8 cellular contexts compared by ENCODE assay signal in the genomic region with DNA sequence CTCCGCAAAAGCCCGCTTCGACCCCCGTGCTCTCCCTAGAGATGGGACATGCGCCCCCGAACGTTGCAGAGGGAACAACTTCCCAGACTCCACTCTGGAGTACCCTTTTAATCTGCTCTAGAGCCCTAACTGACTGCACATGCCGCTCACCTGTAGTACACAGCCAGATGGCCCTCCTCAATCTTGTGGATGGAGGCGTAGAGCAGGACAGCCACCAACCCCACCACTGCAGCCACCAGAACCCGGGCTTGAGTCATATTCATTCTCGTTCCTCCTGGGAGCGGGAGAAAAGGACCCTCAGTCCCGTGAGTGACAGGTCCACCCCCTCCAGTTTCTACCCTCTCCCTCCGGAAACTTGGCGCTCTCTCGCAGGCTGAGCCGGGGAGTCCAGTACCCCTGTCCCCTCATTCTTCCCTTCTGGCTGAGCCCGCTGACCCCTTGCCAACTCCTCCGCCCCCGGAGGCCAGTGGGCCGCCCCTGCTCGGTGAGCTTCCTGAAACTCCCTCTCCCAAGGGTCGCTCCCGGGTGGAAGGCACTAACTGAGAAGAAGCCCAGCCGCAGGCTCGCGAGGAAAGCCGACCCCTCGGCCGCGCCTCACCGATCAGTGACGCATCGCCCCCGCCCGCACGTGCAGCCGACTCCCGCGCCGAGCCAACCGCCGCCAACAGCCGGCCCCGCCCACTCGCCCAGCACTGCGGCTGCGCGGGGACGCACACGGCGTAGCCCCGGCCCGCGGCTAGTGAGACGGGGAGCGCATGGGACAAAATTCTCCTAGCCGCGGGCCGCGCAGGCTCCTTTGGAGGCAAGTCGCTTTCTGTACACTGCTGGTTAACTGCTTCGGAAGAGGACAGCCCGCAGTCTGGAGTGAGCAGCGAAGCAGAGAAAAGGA. TPM values are rescaled to one million over a fixed set of nuclear protein-coding genes. Genes with fewer than 3 reads are reported as not detected.
A peak's percentile ranks its signal among the peaks of the same experiment; 100 is the strongest.
DNase-seq lines count a peak whose midpoint lies in the region; ATAC-seq, FAIRE-seq and TF ChIP-seq lines count a peak whose summit lies in the region.

A gene (minus strand): TSS at position 666 of the 889 bp plus-strand sequence. CDS start 403 bp downstream, at position 263.

- H3K9me3 Mint-ChIP-seq in WTC11 (no peaks in the 10 kb centered on the region), immature natural killer cell (no peaks in the 10 kb centered on the region)

- peak within 1 kb of the TSS; percentile 91 for H3K4me3 Mint-ChIP-seq in WTC11
- H3K4me3 Mint-ChIP-seq in immature natural killer cell, result peak within 1 kb of the TSS; percentile 91 to 99 (median 95)

- H3K27ac Mint-ChIP-seq in WTC11, result peak within 1 kb of the TSS; percentile 89
- peak within 1 kb of the TSS; percentile 84 to 96 (median 94) for H3K27ac Mint-ChIP-seq in immature natural killer cell

- H3K27me3 ChIP-seq in bronchial epithelial cell (ENCODE audit: control insufficient read depth, insufficient read depth, low read length), result no peaks in the 10 kb centered on the region

- POLR2A ChIA-PET in WTC11 (lab: Charles Lee), result no interaction called here

- in situ Hi-C loops in ACHN (cut with HindIII; ENCODE audit: low pct_ligation_motif_present, low pct_unique_long_range_greater_than_20kb, low sequenced_read_pairs), result no loop called here

- H3K4me3 ChIP-seq in bronchial epithelial cell (ENCODE audit: low read depth, low read length), result peak within 1 kb of the TSS; percentile 88

- no peak for FAIRE-seq in bronchial epithelial cell (lab: Jason Lieb, UNC)

- peaks cover 17% of the 10 kb centered on the region for H3K4me1 Mint-ChIP-seq in WTC11
- peaks cover 36 to 54% of the 10 kb centered on the region in 2 donors for H3K4me1 Mint-ChIP-seq in immature natural killer cell

- TF ChIP-seq CTCF in WTC11 (IDR thresholded peaks at IDR 0.05), result no peak
- no peak for TF ChIP-seq CTCF in bronchial epithelial cell (IDR thresholded peaks at IDR 0.05; ENCODE audit: insufficient read depth, low read length, severe bottlenecking)

- peak; percentile 50 for ATAC-seq in GM18873 (IDR thresholded peaks at IDR 0.05; ENCODE audit: low FRiP score, unreplicated experiment)
- peak; percentile 79 for ATAC-seq in HG03135 (IDR thresholded peaks at IDR 0.05; ENCODE audit: unreplicated experiment)
- ATAC-seq in WTC11, result peak; percentile 94

- peak; percentile 97 for DNase-seq in ACHN
- DNase-seq in NCI-H226, result peak; percentile 88
- DNase-seq in WTC11 (ENCODE audit: low spot score), result peak; percentile 93
- DNase-seq in bronchial epithelial cell (ENCODE audit: low read depth), result peak; percentile 74
- peak; percentile 90 to 91 (median 91) for DNase-seq in immature natural killer cell
- DNase-seq in smooth muscle cell of the brain vasculature (ENCODE audit: low read depth, low spot score), result peak; percentile 76

- H3K36me3 Mint-ChIP-seq in WTC11 (peaks cover 27% of the 10 kb centered on the region), immature natural killer cell (peaks cover 1 to 12% (median 2%) of the 10 kb centered on the region in 3 donors)

- H3K27me3 Mint-ChIP-seq in WTC11 (ENCODE audit: low read depth) (no peaks in the 10 kb centered on the region), immature natural killer cell (ENCODE audit: low read depth in 3 of 3) (peaks cover 0 to 12% (median 2%) of the 10 kb centered on the region in 3 donors)

- CTCF ChIA-PET in WTC11 (lab: Charles Lee), result interaction anchor here (0.9 kb wide), 1 partner anchor 140 kb away, joined by 3 read pairs; no protein-coding TSS in a partner anchor

- H3K36me3 ChIP-seq in bronchial epithelial cell (ENCODE audit: control insufficient read depth, insufficient read depth, low read length), result peaks cover 4% of the 10 kb centered on the region

TF ChIP-seq in WTC11, 78 proteins besides CTCF, POLR2A, EP300 and RAD21 (continues in another document):
- TF ChIP-seq MXD4 (CRISPR knock-in tag; IDR thresholded peaks at IDR 0.05; ENCODE audit: borderline replicate concordance), result no peak
- TF ChIP-seq, protein P1, sequence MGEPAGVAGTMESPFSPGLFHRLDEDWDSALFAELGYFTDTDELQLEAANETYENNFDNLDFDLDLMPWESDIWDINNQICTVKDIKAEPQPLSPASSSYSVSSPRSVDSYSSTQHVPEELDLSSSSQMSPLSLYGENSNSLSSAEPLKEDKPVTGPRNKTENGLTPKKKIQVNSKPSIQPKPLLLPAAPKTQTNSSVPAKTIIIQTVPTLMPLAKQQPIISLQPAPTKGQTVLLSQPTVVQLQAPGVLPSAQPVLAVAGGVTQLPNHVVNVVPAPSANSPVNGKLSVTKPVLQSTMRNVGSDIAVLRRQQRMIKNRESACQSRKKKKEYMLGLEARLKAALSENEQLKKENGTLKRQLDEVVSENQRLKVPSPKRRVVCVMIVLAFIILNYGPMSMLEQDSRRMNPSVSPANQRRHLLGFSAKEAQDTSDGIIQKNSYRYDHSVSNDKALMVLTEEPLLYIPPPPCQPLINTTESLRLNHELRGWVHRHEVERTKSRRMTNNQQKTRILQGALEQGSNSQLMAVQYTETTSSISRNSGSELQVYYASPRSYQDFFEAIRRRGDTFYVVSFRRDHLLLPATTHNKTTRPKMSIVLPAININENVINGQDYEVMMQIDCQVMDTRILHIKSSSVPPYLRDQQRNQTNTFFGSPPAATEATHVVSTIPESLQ (CRISPR knock-in tag; IDR thresholded peaks at IDR 0.05), result no peak
- TF ChIP-seq TP53 (CRISPR knock-in tag; IDR thresholded peaks at IDR 0.05), result peak; percentile 84; the same call in 1 of the 2 replicates
- TF ChIP-seq ZNF396 (CRISPR knock-in tag; IDR thresholded peaks at IDR 0.05; ENCODE audit: borderline replicate concordance), result no peak
- no peak for TF ChIP-seq NFATC4 (CRISPR knock-in tag; IDR thresholded peaks at IDR 0.05)
- TF ChIP-seq, protein P2, sequence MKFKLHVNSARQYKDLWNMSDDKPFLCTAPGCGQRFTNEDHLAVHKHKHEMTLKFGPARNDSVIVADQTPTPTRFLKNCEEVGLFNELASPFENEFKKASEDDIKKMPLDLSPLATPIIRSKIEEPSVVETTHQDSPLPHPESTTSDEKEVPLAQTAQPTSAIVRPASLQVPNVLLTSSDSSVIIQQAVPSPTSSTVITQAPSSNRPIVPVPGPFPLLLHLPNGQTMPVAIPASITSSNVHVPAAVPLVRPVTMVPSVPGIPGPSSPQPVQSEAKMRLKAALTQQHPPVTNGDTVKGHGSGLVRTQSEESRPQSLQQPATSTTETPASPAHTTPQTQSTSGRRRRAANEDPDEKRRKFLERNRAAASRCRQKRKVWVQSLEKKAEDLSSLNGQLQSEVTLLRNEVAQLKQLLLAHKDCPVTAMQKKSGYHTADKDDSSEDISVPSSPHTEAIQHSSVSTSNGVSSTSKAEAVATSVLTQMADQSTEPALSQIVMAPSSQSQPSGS (CRISPR knock-in tag; IDR thresholded peaks at IDR 0.05; ENCODE audit: borderline replicate concordance, low read depth), result no peak
- TF ChIP-seq, protein P3, sequence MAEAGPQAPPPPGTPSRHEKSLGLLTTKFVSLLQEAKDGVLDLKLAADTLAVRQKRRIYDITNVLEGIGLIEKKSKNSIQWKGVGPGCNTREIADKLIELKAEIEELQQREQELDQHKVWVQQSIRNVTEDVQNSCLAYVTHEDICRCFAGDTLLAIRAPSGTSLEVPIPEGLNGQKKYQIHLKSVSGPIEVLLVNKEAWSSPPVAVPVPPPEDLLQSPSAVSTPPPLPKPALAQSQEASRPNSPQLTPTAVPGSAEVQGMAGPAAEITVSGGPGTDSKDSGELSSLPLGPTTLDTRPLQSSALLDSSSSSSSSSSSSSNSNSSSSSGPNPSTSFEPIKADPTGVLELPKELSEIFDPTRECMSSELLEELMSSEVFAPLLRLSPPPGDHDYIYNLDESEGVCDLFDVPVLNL (CRISPR knock-in tag; IDR thresholded peaks at IDR 0.05; ENCODE audit: borderline replicate concordance, low read depth), result peak; percentile 52; the same call in 1 of the 2 replicates
- TF ChIP-seq SMAD4 (CRISPR knock-in tag; IDR thresholded peaks at IDR 0.05), result no peak
- TF ChIP-seq JUN (CRISPR knock-in tag; IDR thresholded peaks at IDR 0.05), result no peak
- TF ChIP-seq NFYB (CRISPR knock-in tag; conservative IDR thresholded peaks at IDR 0.05; ENCODE audit: low read depth), result peak; percentile 37; the same call in 1 of the 2 replicates
- TF ChIP-seq, protein P4, sequence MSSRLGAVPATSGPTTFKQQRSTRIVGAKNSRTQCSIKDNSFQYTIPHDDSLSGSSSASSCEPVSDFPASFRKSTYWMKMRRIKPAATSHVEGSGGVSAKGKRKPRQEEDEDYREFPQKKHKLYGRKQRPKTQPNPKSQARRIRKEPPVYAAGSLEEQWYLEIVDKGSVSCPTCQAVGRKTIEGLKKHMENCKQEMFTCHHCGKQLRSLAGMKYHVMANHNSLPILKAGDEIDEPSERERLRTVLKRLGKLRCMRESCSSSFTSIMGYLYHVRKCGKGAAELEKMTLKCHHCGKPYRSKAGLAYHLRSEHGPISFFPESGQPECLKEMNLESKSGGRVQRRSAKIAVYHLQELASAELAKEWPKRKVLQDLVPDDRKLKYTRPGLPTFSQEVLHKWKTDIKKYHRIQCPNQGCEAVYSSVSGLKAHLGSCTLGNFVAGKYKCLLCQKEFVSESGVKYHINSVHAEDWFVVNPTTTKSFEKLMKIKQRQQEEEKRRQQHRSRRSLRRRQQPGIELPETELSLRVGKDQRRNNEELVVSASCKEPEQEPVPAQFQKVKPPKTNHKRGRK (CRISPR knock-in tag; IDR thresholded peaks at IDR 0.05; ENCODE audit: borderline replicate concordance), result no peak
- TF ChIP-seq TEAD1 (CRISPR knock-in tag; IDR thresholded peaks at IDR 0.05), result peak; percentile 90
- TF ChIP-seq TEAD4 (CRISPR knock-in tag; IDR thresholded peaks at IDR 0.05), result no peak
- TF ChIP-seq PRRX2 (CRISPR knock-in tag; IDR thresholded peaks at IDR 0.05), result no peak
- no peak for TF ChIP-seq NR2C2 (CRISPR knock-in tag; IDR thresholded peaks at IDR 0.05)
- TF ChIP-seq, protein P5, sequence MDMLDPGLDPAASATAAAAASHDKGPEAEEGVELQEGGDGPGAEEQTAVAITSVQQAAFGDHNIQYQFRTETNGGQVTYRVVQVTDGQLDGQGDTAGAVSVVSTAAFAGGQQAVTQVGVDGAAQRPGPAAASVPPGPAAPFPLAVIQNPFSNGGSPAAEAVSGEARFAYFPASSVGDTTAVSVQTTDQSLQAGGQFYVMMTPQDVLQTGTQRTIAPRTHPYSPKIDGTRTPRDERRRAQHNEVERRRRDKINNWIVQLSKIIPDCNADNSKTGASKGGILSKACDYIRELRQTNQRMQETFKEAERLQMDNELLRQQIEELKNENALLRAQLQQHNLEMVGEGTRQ (CRISPR knock-in tag; IDR thresholded peaks at IDR 0.05), result peak; percentile 74

RNA-seq across cellular contexts. Expression of the gene that starts here (rescaled TPM):
- total RNA-seq in WTC11 (2021) (23.5 to 33.4 TPM (median 31.5 TPM) in 3 replicates), bronchial epithelial cell (31.6 and 76.9 TPM in 2 replicates)
- polyA plus RNA-seq in immature natural killer cell, result 10 to 100 TPM in 1 of 3 donors, 1 to 10 TPM in 2; 3.8 to 11.0 (median 9.6) TPM

Comparison
In these comparisons a context has a peak if more than half of its experiments do, and no peak if none do; other contexts are left out.
1. Peak in every context shown above with its lines: DNase-seq, ATAC-seq and H3K4me3 ChIP-seq.